ENCODE assay signal across 9 cellular contexts in the genomic region with DNA sequence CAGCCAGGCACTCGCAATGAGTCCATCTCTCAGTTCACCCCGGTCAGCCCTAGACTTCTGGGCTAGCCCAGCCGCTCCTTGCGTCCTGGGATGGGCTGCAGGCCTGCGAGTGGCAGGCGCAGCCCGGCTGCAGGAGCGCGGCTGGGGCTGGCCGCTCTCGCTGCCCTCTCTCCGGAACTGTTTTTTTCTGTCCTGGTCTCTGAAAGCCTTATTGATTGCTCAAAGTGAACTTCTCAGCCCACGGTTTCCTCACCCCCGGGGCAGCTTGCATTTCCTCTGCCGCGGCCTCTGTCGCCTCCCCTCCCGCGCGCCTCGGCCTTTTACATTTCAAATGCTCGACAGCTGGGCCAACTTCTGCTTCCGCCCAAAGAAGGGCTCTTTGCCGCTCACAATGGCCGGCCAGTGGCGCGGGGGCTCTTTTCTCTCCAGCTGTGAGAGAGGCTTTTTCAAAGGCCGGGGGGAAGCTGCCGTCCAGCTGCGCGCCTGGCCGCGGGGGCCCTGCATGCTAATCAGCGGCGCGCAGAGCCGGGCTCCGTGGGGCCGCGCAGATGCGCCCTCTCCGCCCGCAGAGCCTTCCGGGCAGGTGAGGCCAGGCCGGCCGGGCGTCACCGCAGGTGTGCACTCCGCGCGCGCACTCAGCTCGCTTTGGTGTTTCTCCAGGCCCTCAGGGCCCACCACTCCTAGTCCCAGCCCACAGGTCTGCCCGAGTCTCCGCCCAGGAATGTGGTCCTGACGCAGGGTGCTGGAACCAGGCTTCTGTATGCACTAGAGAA.
DNase-seq lines count a peak whose midpoint lies in the region; ATAC-seq and TF ChIP-seq lines count a peak whose summit lies in the region.
"Had no signal": no experiment of that assay in that cellular context is flagged by ENCODE, and none has a peak within 500 bp of the region (broad histone marks: within the 10 kb centered on the region; RNA-seq: fewer than 3 reads in every experiment).

No MANE protein-coding gene starts in this region.

- H3K36me3 ChIP-seq in mammary epithelial cell (ENCODE audit: insufficient read depth, low read length): no peaks in the 10 kb centered on the region
- no peaks in the 10 kb centered on the region for H3K36me3 ChIP-seq in lower lobe of right lung

- no TSS peak for BruUV-seq in mammary epithelial cell (replicated peaks; lab: Mats Ljungman, UMichigan)

- H3K27ac Mint-ChIP-seq in activated CD4-positive, alpha-beta T cell treated with anti-CD3 and anti-CD28 coated beads, Interleukin-2, amount 10 ng/mL, durations not matched to agents 24 days and 14 days: peak overlapping the region; percentile 94
- H3K27ac Mint-ChIP-seq in stimulated activated naive B cell treated with anti-CD40 and anti-IgM and Interleukin-4, amounts not matched to agents 10 μg/mL and 1 μg/mL and 100 μg/mL, for 72 hours: peak overlapping the region; percentile 68

- H3K27ac ChIP-seq in mammary epithelial cell (ENCODE audit: insufficient read depth, low read depth, low read length): no peak overlapping the region
- peak overlapping the region; percentile 74 for H3K27ac ChIP-seq in lower lobe of right lung

- peak overlapping the region; percentile 71 for H3K4me3 Mint-ChIP-seq in activated CD4-positive, alpha-beta T cell treated with anti-CD3 and anti-CD28 coated beads, Interleukin-2, amount 10 ng/mL, durations not matched to agents 24 days and 14 days
- H3K4me3 Mint-ChIP-seq in stimulated activated naive B cell treated with anti-CD40 and anti-IgM and Interleukin-4, amounts not matched to agents 10 μg/mL and 1 μg/mL and 100 μg/mL, for 72 hours: peak overlapping the region; percentile 55 to 83

- peak overlapping the region; percentile 86 for H2AFZ ChIP-seq in mammary epithelial cell (ENCODE audit: low read depth, low read length)

- H3K4me1 ChIP-seq in mammary epithelial cell (ENCODE audit: insufficient read depth, low read length) (peaks cover 8% of the 10 kb centered on the region), lower lobe of right lung (peaks cover 20% of the 10 kb centered on the region)

- H3K79me2 ChIP-seq in mammary epithelial cell (ENCODE audit: insufficient read depth, low read length): no peaks in the 10 kb centered on the region

- H3K9me3 ChIP-seq in mammary epithelial cell (replicated peaks; ENCODE audit: insufficient read depth, low read length) (no peaks in the 10 kb centered on the region), lower lobe of right lung (peaks cover 5% of the 10 kb centered on the region)

- H3K4me1 Mint-ChIP-seq in activated CD4-positive, alpha-beta T cell treated with anti-CD3 and anti-CD28 coated beads, Interleukin-2, amount 10 ng/mL, durations not matched to agents 24 days and 14 days: peaks cover 55% of the 10 kb centered on the region
- peaks cover 15 to 16% of the 10 kb centered on the region in 2 donors for H3K4me1 Mint-ChIP-seq in stimulated activated naive B cell treated with anti-CD40 and anti-IgM and Interleukin-4, amounts not matched to agents 10 μg/mL and 1 μg/mL and 100 μg/mL, for 72 hours

- H3K27me3 ChIP-seq in mammary epithelial cell (ENCODE audit: insufficient read depth, low read length) (peaks cover 2% of the 10 kb centered on the region), lower lobe of right lung (ENCODE audit: low read depth) (peaks cover 7% of the 10 kb centered on the region)

- peaks cover 25% of the 10 kb centered on the region for H3K36me3 Mint-ChIP-seq in activated CD4-positive, alpha-beta T cell treated with anti-CD3 and anti-CD28 coated beads, Interleukin-2, amount 10 ng/mL, durations not matched to agents 24 days and 14 days (ENCODE audit: low read depth)
- H3K36me3 Mint-ChIP-seq in stimulated activated naive B cell treated with anti-CD40 and anti-IgM and Interleukin-4, amounts not matched to agents 10 μg/mL and 1 μg/mL and 100 μg/mL, for 72 hours: no peaks in the 10 kb centered on the region

- ATAC-seq in lower lobe of right lung (peak; percentile 90), GM21717 (IDR thresholded peaks at IDR 0.05; ENCODE audit: unreplicated experiment) (no peak)
- peak; percentile 78 to 88 for ATAC-seq in stimulated activated naive B cell treated with anti-CD40 and anti-IgM and Interleukin-4, amounts not matched to agents 10 μg/mL and 1 μg/mL and 100 μg/mL, for 72 hours (replicated peaks)
- ATAC-seq: Panc1 had no signal

- CTCF ChIA-PET in mammary epithelial cell (lab: Charles Lee; ENCODE audit: low non-redundant PET): interaction anchor here (0.7 kb wide), 1 partner anchor 27 kb away, joined by 4 read pairs; no protein-coding TSS in a partner anchor

- H4K20me1 ChIP-seq in mammary epithelial cell (ENCODE audit: insufficient read depth, low read length): no peaks in the 10 kb centered on the region

- peaks cover 12% of the 10 kb centered on the region for H3K9me3 Mint-ChIP-seq in activated CD4-positive, alpha-beta T cell treated with anti-CD3 and anti-CD28 coated beads, Interleukin-2, amount 10 ng/mL, durations not matched to agents 24 days and 14 days
- H3K9me3 Mint-ChIP-seq in stimulated activated naive B cell treated with anti-CD40 and anti-IgM and Interleukin-4, amounts not matched to agents 10 μg/mL and 1 μg/mL and 100 μg/mL, for 72 hours: peaks cover 0 to 2% of the 10 kb centered on the region in 2 donors

- no peak for TF ChIP-seq CTCF in mammary epithelial cell (conservative IDR thresholded peaks at IDR 0.05 in 1 of 2, IDR thresholded peaks at IDR 0.05 in 1 of 2; ENCODE audit: extremely low read depth in 1 of 2, insufficient read depth in 1 of 2, low read depth in 1 of 2, low read length in 2 of 2)
- TF ChIP-seq CTCF in lower lobe of right lung (IDR thresholded peaks at IDR 0.05): no peak

- H3K4me3 ChIP-seq in mammary epithelial cell (replicated peaks in 1 of 3; ENCODE audit: insufficient read depth in 1 of 3, low read depth in 2 of 3, low read length in 3 of 3) (peak overlapping the region; percentile 19 to 33 (median 33)), lower lobe of right lung (peak overlapping the region; percentile 52)

- no peaks in the 10 kb centered on the region for H3K27me3 Mint-ChIP-seq in activated CD4-positive, alpha-beta T cell treated with anti-CD3 and anti-CD28 coated beads, Interleukin-2, amount 10 ng/mL, durations not matched to agents 24 days and 14 days
- peaks cover 47 to 59% of the 10 kb centered on the region in 2 donors for H3K27me3 Mint-ChIP-seq in stimulated activated naive B cell treated with anti-CD40 and anti-IgM and Interleukin-4, amounts not matched to agents 10 μg/mL and 1 μg/mL and 100 μg/mL, for 72 hours

- WGBS in mammary epithelial cell (ENCODE audit: low coverage, missing lambda C conversion rate): 8% methylated on average over 28 of the region's 56 CpGs

- H3K4me2 ChIP-seq in mammary epithelial cell (ENCODE audit: insufficient read depth, low read depth, low read length): peak overlapping the region; percentile 77

- dilution Hi-C loops in mammary epithelial cell (cut with HindIII; ENCODE audit: low sequenced_read_pairs): no loop called here

- intact Hi-C loops in activated CD4-positive, alpha-beta T cell treated with anti-CD3 and anti-CD28 coated beads, Interleukin-2, amount 10 ng/mL, durations not matched to agents 24 days and 14 days (cut with micrococcal nuclease): loop anchor here (1.0 to 10.0 kb wide), 6 partner anchors 19 to 1250 kb away; no protein-coding TSS in a partner anchor
- intact Hi-C loops in mammary epithelial cell (cut with micrococcal nuclease) (no loop called here), lower lobe of right lung (cut with DNase I) (no loop called here)

- in situ Hi-C loops in mammary epithelial cell (cut with MboI; ENCODE audit: low sequenced_read_pairs in 2 of 2): no loop called here

- no peak overlapping the region for H3K9ac ChIP-seq in mammary epithelial cell (ENCODE audit: insufficient read depth, low read length)

- peak; percentile 86 for DNase-seq in activated CD4-positive, alpha-beta T cell treated with anti-CD3 and anti-CD28 coated beads, Interleukin-2, amount 10 ng/mL, durations not matched to agents 24 days and 14 days
- DNase-seq in activated CD4-positive, alpha-beta T cell treated with anti-CD3 and anti-CD28 coated beads, Interleukin-2, amount 50 U/mL, for 4 hours: no peak
- peak; percentile 92 for DNase-seq in NOMO-1 treated with DMSO at 0.1 percent for 48 hours (lab: John Stamatoyannopoulos, UW; ENCODE audit: unreplicated experiment)
- DNase-seq in mammary epithelial cell: peak; percentile 23
- peak; percentile 87 for DNase-seq in lower lobe of right lung
- DNase-seq in stimulated activated naive B cell treated with anti-CD40 and anti-IgM and Interleukin-4, amounts not matched to agents 10 μg/mL and 1 μg/mL and 100 μg/mL, for 72 hours: peak; percentile 61
- DNase-seq in AG20443 (ENCODE audit: low spot score): no peak

Comparison
In these comparisons a context has a peak if more than half of its experiments do, and no peak if none do; other contexts are left out.
1. DNase-seq: peak in activated CD4-positive, alpha-beta T cell treated with anti-CD3 and anti-CD28 coated beads, Interleukin-2, amount 10 ng/mL, durations not matched to agents 24 days and 14 days (single experiment), NOMO-1 treated with DMSO at 0.1 percent for 48 hours (single experiment), mammary epithelial cell (single experiment), lower lobe of right lung (single experiment) and stimulated activated naive B cell treated with anti-CD40 and anti-IgM and Interleukin-4, amounts not matched to agents 10 μg/mL and 1 μg/mL and 100 μg/mL, for 72 hours (single experiment); none in activated CD4-positive, alpha-beta T cell treated with anti-CD3 and anti-CD28 coated beads, Interleukin-2, amount 50 U/mL, for 4 hours (0 of 2) and AG20443 (single experiment).